8 cellular contexts compared by ENCODE assay signal in genomic region chr16:27236635-27237228, GRCh38. TPM values are rescaled to one million over a fixed set of nuclear protein-coding genes. Genes with fewer than 3 reads are reported as not detected.
DNase-seq lines count a peak whose midpoint lies in the region; ATAC-seq and TF ChIP-seq lines count a peak whose summit lies in the region.

No MANE protein-coding gene starts in this region.

- peak overlapping the region; percentile 88 for H2AFZ ChIP-seq in DND-41 (ENCODE audit: low read depth, low read length)
- H2AFZ ChIP-seq in SU-DHL-6 (ENCODE audit: low read depth, low read length, severe bottlenecking): peak overlapping the region; percentile 64

- no peaks in the 10 kb centered on the region for H3K9me3 ChIP-seq in DND-41 (ENCODE audit: insufficient read depth, low read length, severe bottlenecking)
- H3K9me3 ChIP-seq in SU-DHL-6 (ENCODE audit: insufficient read depth, low read length): no peaks in the 10 kb centered on the region

- peaks cover 39% of the 10 kb centered on the region for H3K36me3 ChIP-seq in DND-41 (ENCODE audit: insufficient read depth, low read length)
- H3K36me3 ChIP-seq in SU-DHL-6 (ENCODE audit: low read length): no peaks in the 10 kb centered on the region

- H3K27me3 Mint-ChIP-seq in endothelial cell (ENCODE audit: unreplicated experiment): peaks cover 15% of the 10 kb centered on the region

- peaks cover 13% of the 10 kb centered on the region for H3K36me3 Mint-ChIP-seq in endothelial cell (ENCODE audit: low read depth, unreplicated experiment)

- peak overlapping the region; percentile 79 for H3K9ac ChIP-seq in DND-41 (ENCODE audit: low read depth, low read length)
- H3K9ac ChIP-seq in SU-DHL-6 (ENCODE audit: low read length): peak overlapping the region; percentile 52

- no peak for TF ChIP-seq CTCF in DND-41 (IDR thresholded peaks at IDR 0.05; ENCODE audit: borderline replicate concordance, extremely low read depth, low read length, poor library complexity, severe bottlenecking)
- TF ChIP-seq CTCF in SU-DHL-6 (IDR thresholded peaks at IDR 0.05; ENCODE audit: insufficient read depth, low read length, poor library complexity, severe bottlenecking): no peak
- no peak for TF ChIP-seq CTCF in endothelial cell (IDR thresholded peaks at IDR 0.05; ENCODE audit: unreplicated experiment)

- H3K27ac Mint-ChIP-seq in endothelial cell (ENCODE audit: unreplicated experiment): peak overlapping the region; percentile 65

- intact Hi-C loops in sciatic nerve (cut with DNase I): no loop called here

- ATAC-seq in DND-41 (ENCODE audit: insufficient read depth, low read depth) (no peak), sciatic nerve (no peak)

- no peaks in the 10 kb centered on the region for H3K9me3 Mint-ChIP-seq in endothelial cell (ENCODE audit: unreplicated experiment)

- H3K9me2 ChIP-seq in SU-DHL-6 (replicated peaks; ENCODE audit: insufficient read depth, low read length): no peaks in the 10 kb centered on the region

- H4K20me1 ChIP-seq in DND-41 (ENCODE audit: insufficient read depth, low read length): no peaks in the 10 kb centered on the region
- H4K20me1 ChIP-seq in SU-DHL-6 (ENCODE audit: low read depth, low read length): no peaks in the 10 kb centered on the region

- H3K4me1 ChIP-seq in DND-41 (ENCODE audit: insufficient read depth, low read length): peaks cover 71% of the 10 kb centered on the region

- peaks cover 34% of the 10 kb centered on the region for H3F3A ChIP-seq in SU-DHL-6 (ENCODE audit: insufficient read depth)

- H3K4me3 ChIP-seq in DND-41 (ENCODE audit: low read depth in 1 of 2, low read length in 2 of 2): peak overlapping the region in 1 of 2 experiments; percentile 34; a peak in 2 of 4 replicates
- H3K4me3 ChIP-seq in SU-DHL-6 (ENCODE audit: insufficient read depth, low read length, poor library complexity, severe bottlenecking): peak overlapping the region; percentile 23

- H3K79me2 ChIP-seq in DND-41 (ENCODE audit: insufficient read depth, low read length): peaks cover 25% of the 10 kb centered on the region
- H3K79me2 ChIP-seq in SU-DHL-6 (ENCODE audit: insufficient read depth, low read length): no peaks in the 10 kb centered on the region

- H3K4me2 ChIP-seq in DND-41 (ENCODE audit: insufficient read depth, low read length) (peak overlapping the region; percentile 49), SU-DHL-6 (ENCODE audit: low read depth, low read length, poor library complexity, severe bottlenecking) (peak overlapping the region; percentile 59)

- H3K27me3 ChIP-seq in DND-41 (ENCODE audit: insufficient read depth, low read length, poor library complexity) (no peaks in the 10 kb centered on the region), SU-DHL-6 (ENCODE audit: low read length) (no peaks in the 10 kb centered on the region)

- H3K27ac ChIP-seq in DND-41 (ENCODE audit: low read length) (peak overlapping the region; percentile 96), SU-DHL-6 (ENCODE audit: low read depth, low read length) (peak overlapping the region; percentile 88)

- DNase-seq in DND-41: no peak
- no peak for DNase-seq in endothelial cell (ENCODE audit: low spot score)
- peak; percentile 49 for DNase-seq in sciatic nerve (ENCODE audit: low spot score)
- no peak for DNase-seq in NCI-H526 (lab: John Stamatoyannopoulos, UW)
- DNase-seq in NCI-H748 treated with DMSO at 0.1 percent for 48 hours (lab: John Stamatoyannopoulos, UW): no peak
- DNase-seq in OCI-M1 (lab: John Stamatoyannopoulos, UW): no peak
- no peak for DNase-seq in activated CD4-positive, CD25-positive, alpha-beta regulatory T cell treated with anti-CD3 and anti-CD28 coated beads, Interleukin-2, amount 50 U/mL, for 72 hours

- peaks cover 37% of the 10 kb centered on the region for H3K4me1 Mint-ChIP-seq in endothelial cell (ENCODE audit: unreplicated experiment)

- peak overlapping the region; percentile 1 for H3K4me3 Mint-ChIP-seq in endothelial cell (ENCODE audit: unreplicated experiment)

RNA-seq across cellular contexts. Expression of gene NSMCE1, which starts 31.8 kb away (rescaled TPM):
- total RNA-seq in endothelial cell (ENCODE audit: unreplicated experiment) (21.0 TPM), sciatic nerve (39.5 TPM)

RNA-seq across cellular contexts. Expression of gene KDM8, which starts 33.4 kb away (rescaled TPM):
- 5.7 TPM for total RNA-seq in endothelial cell (ENCODE audit: unreplicated experiment)
- 8.3 TPM for total RNA-seq in sciatic nerve
